8 cellular contexts compared by ENCODE assay signal in the genomic region with DNA sequence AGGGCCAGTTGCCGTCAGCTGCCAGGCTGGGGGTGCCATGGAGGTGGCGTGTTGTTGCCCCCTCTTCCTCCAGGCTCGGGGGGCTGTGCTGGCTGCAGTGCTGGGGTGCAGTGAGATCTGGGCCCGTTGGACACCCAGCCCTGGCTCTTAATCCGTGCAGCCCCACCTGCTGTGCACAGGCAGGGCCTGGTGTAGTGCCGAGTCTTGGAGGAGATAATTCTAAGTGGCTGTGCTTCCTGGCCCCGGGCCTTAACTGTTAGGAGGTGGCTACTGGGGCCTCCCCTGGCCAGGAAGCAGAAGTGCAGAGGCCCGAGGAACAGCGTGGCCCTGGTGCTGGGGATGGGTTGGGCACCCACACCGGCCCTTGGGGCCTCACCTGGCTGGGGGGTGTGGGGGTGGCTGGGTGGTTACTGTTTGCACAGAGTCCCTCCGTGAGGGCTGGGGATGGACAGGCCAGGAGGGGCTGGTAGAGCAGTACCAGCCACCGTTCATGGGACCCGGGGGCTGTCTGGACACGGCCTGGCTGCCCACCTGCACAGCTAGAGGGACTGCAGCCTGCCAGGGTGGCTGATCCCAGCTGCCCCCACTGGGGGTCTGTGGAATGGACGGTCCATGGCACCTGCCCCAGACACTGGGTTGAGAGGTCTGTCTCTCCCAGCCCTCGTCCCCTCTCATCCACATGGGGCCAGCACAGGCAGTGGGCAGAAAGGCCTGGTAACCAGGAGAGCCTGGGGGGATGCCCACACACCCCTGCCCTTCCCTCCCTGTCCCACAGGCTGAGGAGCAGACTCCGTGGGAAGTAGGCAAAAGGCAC. TPM values are rescaled to one million over a fixed set of nuclear protein-coding genes. Genes with fewer than 3 reads are reported as not detected.
A peak's percentile ranks its signal among the peaks of the same experiment; 100 is the strongest.
DNase-seq lines count a peak whose midpoint lies in the region; ATAC-seq and TF ChIP-seq lines count a peak whose summit lies in the region.

No MANE protein-coding gene starts in this region.

- no peaks in the 10 kb centered on the region for H3K9me3 ChIP-seq in CD4-positive, alpha-beta T cell (ENCODE audit: control insufficient read depth, low read length)
- H3K9me3 ChIP-seq in HUES48 (ENCODE audit: control insufficient read depth, insufficient read depth, low read length) (no peaks in the 10 kb centered on the region), lower lobe of right lung (no peaks in the 10 kb centered on the region)

- H3K4me3 ChIP-seq in HUES48 (ENCODE audit: low read depth, low read length), result no peak overlapping the region
- H3K4me3 ChIP-seq in lower lobe of right lung, result no peak overlapping the region

- peak in 1 of 10 experiments; percentile 20 for DNase-seq in CD4-positive, alpha-beta T cell
- no peak for DNase-seq in activated CD4-positive, alpha-beta memory T cell treated with anti-CD3 and anti-CD28 coated beads for 36 hours
- peak; percentile 71 for DNase-seq in kidney tubule cell (ENCODE audit: low spot score)
- no peak for DNase-seq in NK-92 (lab: John Stamatoyannopoulos, UW; ENCODE audit: unreplicated experiment)
- no peak for DNase-seq in activated CD8-positive, alpha-beta T cell treated with anti-CD3 and anti-CD28 coated beads for 36 hours
- no peak for DNase-seq in lower lobe of right lung

- no peaks in the 10 kb centered on the region for H3K27me3 Mint-ChIP-seq in CD4-positive, alpha-beta T cell
- H3K27me3 Mint-ChIP-seq in activated CD4-positive, alpha-beta memory T cell treated with anti-CD3 and anti-CD28 coated beads for 36 hours, result no peaks in the 10 kb centered on the region
- H3K27me3 Mint-ChIP-seq in activated CD8-positive, alpha-beta T cell treated with anti-CD3 and anti-CD28 coated beads for 36 hours, result no peaks in the 10 kb centered on the region

- H3K4me1 ChIP-seq in HUES48 (ENCODE audit: control insufficient read depth, insufficient read depth, low read length), result peaks cover 5% of the 10 kb centered on the region
- peaks cover 36% of the 10 kb centered on the region for H3K4me1 ChIP-seq in lower lobe of right lung

- intact Hi-C loops in CD4-positive, alpha-beta T cell (cut with DNase I, micrococcal nuclease), result loop anchor here in 1 of 2 experiments (10.0 kb wide), 1 partner anchor 312 kb away; a partner anchor contains a TSS
- intact Hi-C loops in activated CD4-positive, alpha-beta memory T cell treated with anti-CD3 and anti-CD28 coated beads for 36 hours (cut with micrococcal nuclease), result loop anchor here (10.0 kb wide), 1 partner anchor 182 kb away; a partner anchor contains a TSS
- intact Hi-C loops in activated CD8-positive, alpha-beta T cell treated with anti-CD3 and anti-CD28 coated beads for 36 hours (cut with micrococcal nuclease), result loop anchor here (10.0 kb wide), 1 partner anchor 138 kb away; a partner anchor contains a TSS
- intact Hi-C loops in lower lobe of right lung (cut with DNase I), result no loop called here

- no peak overlapping the region for H3K9ac ChIP-seq in HUES48 (ENCODE audit: low read depth, low read length)

- no peaks in the 10 kb centered on the region for H3K27me3 ChIP-seq in CD4-positive, alpha-beta T cell (ENCODE audit: control insufficient read depth, insufficient read depth, low read length)
- H3K27me3 ChIP-seq in HUES48 (ENCODE audit: control insufficient read depth, insufficient read depth, low read length) (no peaks in the 10 kb centered on the region), lower lobe of right lung (ENCODE audit: low read depth) (no peaks in the 10 kb centered on the region)

- TF ChIP-seq CTCF in CD4-positive, alpha-beta T cell (IDR thresholded peaks at IDR 0.05), result no peak
- TF ChIP-seq CTCF in activated CD8-positive, alpha-beta T cell treated with anti-CD3 and anti-CD28 coated beads for 36 hours (IDR thresholded peaks at IDR 0.05), result no peak
- no peak for TF ChIP-seq CTCF in lower lobe of right lung (IDR thresholded peaks at IDR 0.05)

- POLR2A ChIA-PET in CD4-positive, alpha-beta T cell (lab: Charles Lee), result interaction anchor here (1.1 to 7.4 kb wide), 2 partner anchors 20 to 40 kb away, joined by 4 to 74 read pairs; a partner anchor contains a TSS
- POLR2A ChIA-PET in activated CD4-positive, alpha-beta memory T cell treated with anti-CD3 and anti-CD28 coated beads for 36 hours (lab: Charles Lee), result interaction anchor here (0.7 to 1.5 kb wide), 3 partner anchors 24 to 34 kb away, joined by 3 to 9 read pairs (median 3); no protein-coding TSS in a partner anchor
- POLR2A ChIA-PET in activated CD8-positive, alpha-beta T cell treated with anti-CD3 and anti-CD28 coated beads for 36 hours (lab: Charles Lee), result interaction anchor here (0.6 to 1.6 kb wide), 6 partner anchors 13 to 133 kb away, joined by 3 to 4 read pairs (median 3); no protein-coding TSS in a partner anchor

- peak overlapping the region; percentile 10 for H3K27ac ChIP-seq in CD4-positive, alpha-beta T cell (ENCODE audit: low read depth, low read length)
- peak overlapping the region; percentile 37 for H3K27ac ChIP-seq in HUES48 (ENCODE audit: low read depth, low read length)
- no peak overlapping the region for H3K27ac ChIP-seq in lower lobe of right lung

- H3K36me3 ChIP-seq in HUES48 (ENCODE audit: control insufficient read depth, insufficient read depth, low read length) (peaks cover 35% of the 10 kb centered on the region), lower lobe of right lung (peaks cover 61% of the 10 kb centered on the region)

- H3K27ac Mint-ChIP-seq in CD4-positive, alpha-beta T cell, result peak overlapping the region; percentile 69
- peak overlapping the region; percentile 33 for H3K27ac Mint-ChIP-seq in activated CD4-positive, alpha-beta memory T cell treated with anti-CD3 and anti-CD28 coated beads for 36 hours
- H3K27ac Mint-ChIP-seq in activated CD8-positive, alpha-beta T cell treated with anti-CD3 and anti-CD28 coated beads for 36 hours, result no peak overlapping the region

- no peak for ATAC-seq in CD4-positive, alpha-beta T cell (ENCODE audit: poor library complexity)
- ATAC-seq in GM21515 (IDR thresholded peaks at IDR 0.05; ENCODE audit: unreplicated experiment), result no peak
- ATAC-seq in activated CD8-positive, alpha-beta T cell treated with anti-CD3 and anti-CD28 coated beads for 36 hours, result no peak
- ATAC-seq in lower lobe of right lung, result no peak

- no peaks in the 10 kb centered on the region for H3K9me3 Mint-ChIP-seq in CD4-positive, alpha-beta T cell
- H3K9me3 Mint-ChIP-seq in activated CD4-positive, alpha-beta memory T cell treated with anti-CD3 and anti-CD28 coated beads for 36 hours, result no peaks in the 10 kb centered on the region
- H3K9me3 Mint-ChIP-seq in activated CD8-positive, alpha-beta T cell treated with anti-CD3 and anti-CD28 coated beads for 36 hours, result no peaks in the 10 kb centered on the region

- peaks cover 21% of the 10 kb centered on the region for H3K36me3 Mint-ChIP-seq in CD4-positive, alpha-beta T cell (ENCODE audit: low read depth)
- H3K36me3 Mint-ChIP-seq in activated CD4-positive, alpha-beta memory T cell treated with anti-CD3 and anti-CD28 coated beads for 36 hours, result peaks cover 11% of the 10 kb centered on the region
- peaks cover 11% of the 10 kb centered on the region for H3K36me3 Mint-ChIP-seq in activated CD8-positive, alpha-beta T cell treated with anti-CD3 and anti-CD28 coated beads for 36 hours (ENCODE audit: low read depth)

- H3K4me3 Mint-ChIP-seq in CD4-positive, alpha-beta T cell, result peak overlapping the region; percentile 83
- H3K4me3 Mint-ChIP-seq in activated CD4-positive, alpha-beta memory T cell treated with anti-CD3 and anti-CD28 coated beads for 36 hours, result no peak overlapping the region
- no peak overlapping the region for H3K4me3 Mint-ChIP-seq in activated CD8-positive, alpha-beta T cell treated with anti-CD3 and anti-CD28 coated beads for 36 hours

- H3K4me1 Mint-ChIP-seq in CD4-positive, alpha-beta T cell (ENCODE audit: low read depth), result peaks cover 14% of the 10 kb centered on the region
- peaks cover 25% of the 10 kb centered on the region for H3K4me1 Mint-ChIP-seq in activated CD4-positive, alpha-beta memory T cell treated with anti-CD3 and anti-CD28 coated beads for 36 hours (ENCODE audit: low read depth)
- H3K4me1 Mint-ChIP-seq in activated CD8-positive, alpha-beta T cell treated with anti-CD3 and anti-CD28 coated beads for 36 hours (ENCODE audit: low read depth), result peaks cover 22% of the 10 kb centered on the region

- CTCF ChIA-PET in CD4-positive, alpha-beta T cell (lab: Charles Lee), result no interaction called here
- CTCF ChIA-PET in activated CD4-positive, alpha-beta memory T cell treated with anti-CD3 and anti-CD28 coated beads for 36 hours (lab: Charles Lee), result no interaction called here
- CTCF ChIA-PET in activated CD8-positive, alpha-beta T cell treated with anti-CD3 and anti-CD28 coated beads for 36 hours (lab: Charles Lee), result no interaction called here

RNA-seq across cellular contexts. Expression of a gene that starts 3.3 kb away (rescaled TPM):
- total RNA-seq in CD4-positive, alpha-beta T cell, result 100 to 1,000 TPM; 174 to 175 TPM
- total RNA-seq in activated CD4-positive, alpha-beta memory T cell treated with anti-CD3 and anti-CD28 coated beads for 36 hours, result 100 to 1,000 TPM; 274 to 275 TPM
- total RNA-seq in activated CD8-positive, alpha-beta T cell treated with anti-CD3 and anti-CD28 coated beads for 36 hours, result 100 to 1,000 TPM; 224 to 232 TPM
- 378 TPM for total RNA-seq in lower lobe of right lung

RNA-seq across cellular contexts. Expression of a gene that starts 11.9 kb away (rescaled TPM):
- total RNA-seq in CD4-positive, alpha-beta T cell, result 10 to 100 TPM; 45.8 to 49.0 TPM
- 100 to 1,000 TPM; 204 to 207 TPM for total RNA-seq in activated CD4-positive, alpha-beta memory T cell treated with anti-CD3 and anti-CD28 coated beads for 36 hours
- total RNA-seq in activated CD8-positive, alpha-beta T cell treated with anti-CD3 and anti-CD28 coated beads for 36 hours, result 100 to 1,000 TPM; 271 to 282 TPM
- total RNA-seq in lower lobe of right lung, result 158 TPM

RNA-seq across cellular contexts. Expression of a gene that starts 40.1 kb away (rescaled TPM):
- 100 to 1,000 TPM; 861 to 878 TPM for total RNA-seq in CD4-positive, alpha-beta T cell
- total RNA-seq in activated CD4-positive, alpha-beta memory T cell treated with anti-CD3 and anti-CD28 coated beads for 36 hours, result 100 to 1,000 TPM; 136 to 142 TPM
- total RNA-seq in activated CD8-positive, alpha-beta T cell treated with anti-CD3 and anti-CD28 coated beads for 36 hours, result 100 to 1,000 TPM; 136 to 150 TPM
- 83.5 TPM for total RNA-seq in lower lobe of right lung

Comparison
In these comparisons a context has a peak if more than half of its experiments do, and no peak if none do; other contexts are left out.
1. RNA of a gene that starts 40.1 kb away (total RNA-seq): 861 to 878 TPM in CD4-positive, alpha-beta T cell; 136 to 150 TPM in activated CD8-positive, alpha-beta T cell treated with anti-CD3 and anti-CD28 coated beads for 36 hours, 136 to 142 TPM in activated CD4-positive, alpha-beta memory T cell treated with anti-CD3 and anti-CD28 coated beads for 36 hours and 83.5 TPM in lower lobe of right lung (single experiment); every median in the first group is over 4 times any median in the second.